In the genomic region with DNA sequence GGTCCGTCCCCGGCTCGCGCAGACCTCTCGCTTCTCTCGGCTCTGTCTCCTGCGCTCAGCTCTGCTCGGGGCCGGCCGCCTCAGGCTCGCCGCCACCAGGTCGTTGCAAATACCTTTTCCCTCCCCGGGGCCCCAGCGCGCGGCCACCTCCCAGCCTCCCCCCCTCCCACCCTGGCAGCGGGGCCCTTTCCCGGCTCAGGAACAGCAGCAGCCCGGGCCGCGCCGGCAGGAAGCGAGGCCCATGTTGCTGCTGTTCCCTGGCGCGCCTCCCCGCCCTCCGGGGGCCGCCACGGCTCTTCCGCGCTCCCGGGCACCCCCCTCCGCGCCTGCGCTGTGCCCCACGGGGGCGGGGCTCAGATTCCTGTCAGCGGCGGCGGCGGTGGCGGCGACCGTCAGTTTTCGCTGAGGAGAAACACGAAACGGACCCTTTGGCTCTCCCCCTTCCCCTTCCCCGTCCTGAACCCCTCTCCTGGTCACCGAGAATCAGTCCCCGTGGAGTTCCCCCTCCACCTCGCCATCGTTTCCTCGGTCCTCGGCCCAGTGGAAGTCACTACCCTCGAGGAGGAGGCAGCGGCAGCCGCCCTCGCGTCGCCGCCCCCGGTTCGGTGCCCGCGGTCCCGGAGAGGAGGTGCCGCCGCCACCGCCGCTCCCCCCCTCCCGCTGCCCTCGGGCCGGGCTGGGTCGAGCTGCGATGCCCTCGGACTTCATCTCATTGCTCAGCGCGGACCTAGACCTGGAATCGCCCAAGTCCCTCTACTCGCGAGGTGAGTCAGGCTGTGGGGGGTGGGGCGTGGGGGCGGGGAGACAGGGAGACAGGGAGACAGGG, we compare ENCODE assay signal across 1 cellular context.
A peak's percentile ranks its signal among the peaks of the same experiment; 100 is the strongest.
TF ChIP-seq lines count a peak whose summit lies in the region.

A gene with protein sequence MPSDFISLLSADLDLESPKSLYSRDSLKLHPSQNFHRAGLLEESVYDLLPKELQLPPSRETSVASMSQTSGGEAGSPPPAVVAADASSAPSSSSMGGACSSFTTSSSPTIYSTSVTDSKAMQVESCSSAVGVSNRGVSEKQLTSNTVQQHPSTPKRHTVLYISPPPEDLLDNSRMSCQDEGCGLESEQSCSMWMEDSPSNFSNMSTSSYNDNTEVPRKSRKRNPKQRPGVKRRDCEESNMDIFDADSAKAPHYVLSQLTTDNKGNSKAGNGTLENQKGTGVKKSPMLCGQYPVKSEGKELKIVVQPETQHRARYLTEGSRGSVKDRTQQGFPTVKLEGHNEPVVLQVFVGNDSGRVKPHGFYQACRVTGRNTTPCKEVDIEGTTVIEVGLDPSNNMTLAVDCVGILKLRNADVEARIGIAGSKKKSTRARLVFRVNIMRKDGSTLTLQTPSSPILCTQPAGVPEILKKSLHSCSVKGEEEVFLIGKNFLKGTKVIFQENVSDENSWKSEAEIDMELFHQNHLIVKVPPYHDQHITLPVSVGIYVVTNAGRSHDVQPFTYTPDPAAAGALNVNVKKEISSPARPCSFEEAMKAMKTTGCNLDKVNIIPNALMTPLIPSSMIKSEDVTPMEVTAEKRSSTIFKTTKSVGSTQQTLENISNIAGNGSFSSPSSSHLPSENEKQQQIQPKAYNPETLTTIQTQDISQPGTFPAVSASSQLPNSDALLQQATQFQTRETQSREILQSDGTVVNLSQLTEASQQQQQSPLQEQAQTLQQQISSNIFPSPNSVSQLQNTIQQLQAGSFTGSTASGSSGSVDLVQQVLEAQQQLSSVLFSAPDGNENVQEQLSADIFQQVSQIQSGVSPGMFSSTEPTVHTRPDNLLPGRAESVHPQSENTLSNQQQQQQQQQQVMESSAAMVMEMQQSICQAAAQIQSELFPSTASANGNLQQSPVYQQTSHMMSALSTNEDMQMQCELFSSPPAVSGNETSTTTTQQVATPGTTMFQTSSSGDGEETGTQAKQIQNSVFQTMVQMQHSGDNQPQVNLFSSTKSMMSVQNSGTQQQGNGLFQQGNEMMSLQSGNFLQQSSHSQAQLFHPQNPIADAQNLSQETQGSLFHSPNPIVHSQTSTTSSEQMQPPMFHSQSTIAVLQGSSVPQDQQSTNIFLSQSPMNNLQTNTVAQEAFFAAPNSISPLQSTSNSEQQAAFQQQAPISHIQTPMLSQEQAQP (N-terminal part only) (plus strand): TSS at position 356 of the 826 bp plus-strand sequence. CDS start 336 bp downstream, at position 692.

TF ChIP-seq in HepG2, 621 proteins besides CTCF, POLR2A, EP300 and RAD21 (continued from another document and continues in another):
- no peak for TF ChIP-seq ELF4 (CRISPR knock-in tag; IDR thresholded peaks at IDR 0.05; ENCODE audit: borderline replicate concordance)
- 0 out of 2 replicates have a peak, but pooled peaks have one; percentile 45 for TF ChIP-seq SIX4 (CRISPR knock-in tag; IDR thresholded peaks at IDR 0.05)
- peak; percentile 91 for TF ChIP-seq TAF1 (CRISPR knock-in tag; IDR thresholded peaks at IDR 0.05)
- TF ChIP-seq ZNF234 (CRISPR knock-in tag; conservative IDR thresholded peaks at IDR 0.05) = peak; percentile 97; the same call in 1 of the 2 replicates
- no peak for TF ChIP-seq MTA3 (CRISPR knock-in tag; IDR thresholded peaks at IDR 0.05)
- TF ChIP-seq ZBTB42 (CRISPR knock-in tag; IDR thresholded peaks at IDR 0.05) = peak; percentile 75; the same call in 1 of the 2 replicates
- TF ChIP-seq GATA4 (IDR thresholded peaks at IDR 0.05; ENCODE audit: borderline replicate concordance, low read depth) = 0 out of 2 replicates have a peak, but pooled peaks have one; percentile 17
- TF ChIP-seq ISX (CRISPR knock-in tag; conservative IDR thresholded peaks at IDR 0.05) = 0 out of 2 replicates have a peak, but pooled peaks have one; percentile 46
- TF ChIP-seq RAD51 (IDR thresholded peaks at IDR 0.05; ENCODE audit: borderline replicate concordance) = no peak
- TF ChIP-seq ZNF766 (CRISPR knock-in tag; IDR thresholded peaks at IDR 0.05; ENCODE audit: borderline replicate concordance) = peak; percentile 50; the same call in 1 of the 2 replicates
- TF ChIP-seq TRAFD1 (CRISPR knock-in tag; IDR thresholded peaks at IDR 0.05; ENCODE audit: borderline replicate concordance) = no peak
- no peak; the same call in none of the 2 replicates for TF ChIP-seq ELF1 (CRISPR knock-in tag; IDR thresholded peaks at IDR 0.05)
- peak; percentile 88 for TF ChIP-seq IKZF4 (CRISPR knock-in tag; IDR thresholded peaks at IDR 0.05; ENCODE audit: borderline replicate concordance, low read depth, not compliant biosample characterization)
- TF ChIP-seq NR2F1 (CRISPR knock-in tag; IDR thresholded peaks at IDR 0.05) = no peak
- no peak for TF ChIP-seq RBAK (CRISPR knock-in tag; IDR thresholded peaks at IDR 0.05)
- TF ChIP-seq, protein P1, sequence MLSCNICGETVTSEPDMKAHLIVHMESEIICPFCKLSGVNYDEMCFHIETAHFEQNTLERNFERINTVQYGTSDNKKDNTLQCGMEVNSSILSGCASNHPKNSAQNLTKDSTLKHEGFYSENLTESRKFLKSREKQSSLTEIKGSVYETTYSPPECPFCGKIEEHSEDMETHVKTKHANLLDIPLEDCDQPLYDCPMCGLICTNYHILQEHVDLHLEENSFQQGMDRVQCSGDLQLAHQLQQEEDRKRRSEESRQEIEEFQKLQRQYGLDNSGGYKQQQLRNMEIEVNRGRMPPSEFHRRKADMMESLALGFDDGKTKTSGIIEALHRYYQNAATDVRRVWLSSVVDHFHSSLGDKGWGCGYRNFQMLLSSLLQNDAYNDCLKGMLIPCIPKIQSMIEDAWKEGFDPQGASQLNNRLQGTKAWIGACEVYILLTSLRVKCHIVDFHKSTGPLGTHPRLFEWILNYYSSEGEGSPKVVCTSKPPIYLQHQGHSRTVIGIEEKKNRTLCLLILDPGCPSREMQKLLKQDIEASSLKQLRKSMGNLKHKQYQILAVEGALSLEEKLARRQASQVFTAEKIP (CRISPR knock-in tag; IDR thresholded peaks at IDR 0.05; ENCODE audit: borderline replicate concordance) = no peak
- TF ChIP-seq SALL2 (CRISPR knock-in tag; IDR thresholded peaks at IDR 0.05) = peak; percentile 91
- peak; percentile 82; the same call in 1 of the 2 replicates for TF ChIP-seq ZNF780A (CRISPR knock-in tag; IDR thresholded peaks at IDR 0.05)
- no peak for TF ChIP-seq ZSCAN30 (CRISPR knock-in tag; IDR thresholded peaks at IDR 0.05)
- peak; percentile 100 for TF ChIP-seq XRCC5 (optimal IDR thresholded peaks at IDR 0.05; ENCODE audit: low read length)
- peak; percentile 95 for TF ChIP-seq POLR2G (IDR thresholded peaks at IDR 0.05; ENCODE audit: low read depth, low read length)
- peak; percentile 84 for TF ChIP-seq ZHX1 (CRISPR knock-in tag; IDR thresholded peaks at IDR 0.05; ENCODE audit: low read depth)
- TF ChIP-seq ZFYVE20 (CRISPR knock-in tag; IDR thresholded peaks at IDR 0.05; ENCODE audit: borderline replicate concordance, low read depth) = no peak; the same call in 1 of the 2 replicates
- peak; percentile 33; the same call in 1 of the 2 replicates for TF ChIP-seq ZBTB4 (CRISPR knock-in tag; IDR thresholded peaks at IDR 0.05; ENCODE audit: borderline replicate concordance)
- TF ChIP-seq SRY (CRISPR knock-in tag; IDR thresholded peaks at IDR 0.05) = no peak
- TF ChIP-seq ZNF484 (CRISPR knock-in tag; IDR thresholded peaks at IDR 0.05; ENCODE audit: borderline replicate concordance, low read depth) = no peak; the same call in 1 of the 2 replicates
- TF ChIP-seq KLF11 (CRISPR knock-in tag; IDR thresholded peaks at IDR 0.05) = peak; percentile 70
- no peak for TF ChIP-seq TCF12 (IDR thresholded peaks at IDR 0.05)
- no peak for TF ChIP-seq TCF12 (CRISPR knock-in tag; IDR thresholded peaks at IDR 0.05)
- TF ChIP-seq ZNF678 (CRISPR knock-in tag; IDR thresholded peaks at IDR 0.05) = peak; percentile 98
- TF ChIP-seq NCOA1 (CRISPR knock-in tag; IDR thresholded peaks at IDR 0.05) = peak; percentile 91; the same call in 1 of the 2 replicates
- TF ChIP-seq SAP130 (CRISPR knock-in tag; IDR thresholded peaks at IDR 0.05; ENCODE audit: low read depth) = peak; percentile 88
- TF ChIP-seq, protein P2, sequence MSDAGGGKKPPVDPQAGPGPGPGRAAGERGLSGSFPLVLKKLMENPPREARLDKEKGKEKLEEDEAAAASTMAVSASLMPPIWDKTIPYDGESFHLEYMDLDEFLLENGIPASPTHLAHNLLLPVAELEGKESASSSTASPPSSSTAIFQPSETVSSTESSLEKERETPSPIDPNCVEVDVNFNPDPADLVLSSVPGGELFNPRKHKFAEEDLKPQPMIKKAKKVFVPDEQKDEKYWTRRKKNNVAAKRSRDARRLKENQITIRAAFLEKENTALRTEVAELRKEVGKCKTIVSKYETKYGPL (CRISPR knock-in tag; IDR thresholded peaks at IDR 0.05) = peak; percentile 83; the same call in 1 of the 2 replicates
- peak; percentile 89 for TF ChIP-seq MXD4 (CRISPR knock-in tag; IDR thresholded peaks at IDR 0.05)
- peak; percentile 91 for TF ChIP-seq CBFB (CRISPR knock-in tag; IDR thresholded peaks at IDR 0.05)
- no peak for TF ChIP-seq ZNF496 (CRISPR knock-in tag; IDR thresholded peaks at IDR 0.05; ENCODE audit: insufficient replicate concordance)
- TF ChIP-seq ZNF572 (CRISPR knock-in tag; IDR thresholded peaks at IDR 0.05) = peak; percentile 75; the same call in 1 of the 2 replicates
